In the genomic region with DNA sequence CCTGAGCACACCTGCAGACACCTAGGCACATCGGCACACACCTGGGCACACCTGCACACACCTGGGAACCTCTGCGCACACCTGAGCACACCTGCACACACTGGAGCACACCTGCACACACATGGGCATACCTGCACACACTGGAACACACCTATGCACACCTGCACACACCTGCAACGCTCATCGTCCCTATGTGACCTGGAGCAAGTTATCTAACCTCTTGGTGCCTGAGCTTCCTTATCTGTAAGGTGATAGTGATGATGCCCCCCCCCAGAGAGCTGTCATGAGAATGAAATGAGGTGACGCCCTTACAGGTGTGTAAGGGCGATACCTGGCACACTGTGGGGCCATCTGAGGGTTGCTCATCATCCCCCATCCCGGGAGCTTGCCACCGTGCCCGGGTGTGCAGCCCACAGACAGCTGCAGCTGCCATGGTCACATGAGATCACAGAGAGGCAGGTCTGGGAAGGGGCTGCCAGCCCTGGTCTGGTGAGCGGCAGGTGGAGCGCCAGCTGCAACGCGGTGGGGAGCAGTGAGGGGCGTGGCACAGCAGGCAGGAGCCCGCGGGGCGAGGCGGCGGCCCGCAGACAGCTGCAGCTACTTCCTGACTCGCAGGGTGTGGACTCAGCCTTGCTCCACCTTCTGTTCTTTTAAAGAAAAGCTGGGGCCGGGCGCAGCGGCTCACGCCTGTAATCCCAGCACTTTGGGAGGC, we compare ENCODE assay signal across 1 cellular context.
TF ChIP-seq lines count a peak whose summit lies in the region.

No MANE protein-coding gene starts in this region.

TF ChIP-seq in HepG2, 621 proteins besides CTCF, POLR2A, EP300 and RAD21 (continued from another document and continues in another):
- TF ChIP-seq ZNF780A (CRISPR knock-in tag; IDR thresholded peaks at IDR 0.05) (no peak), LRRFIP1 (CRISPR knock-in tag; conservative IDR thresholded peaks at IDR 0.05) (no peak), ZNF24 (IDR thresholded peaks at IDR 0.05) (no peak), REPIN1 (CRISPR knock-in tag; IDR thresholded peaks at IDR 0.05; ENCODE audit: borderline replicate concordance, low read depth) (no peak), RORA (CRISPR knock-in tag; IDR thresholded peaks at IDR 0.05) (no peak), SAFB2 (CRISPR knock-in tag; IDR thresholded peaks at IDR 0.05; ENCODE audit: borderline replicate concordance, low read depth) (no peak), FOXJ3 (CRISPR knock-in tag; IDR thresholded peaks at IDR 0.05; ENCODE audit: borderline replicate concordance) (no peak), FUBP1 (CRISPR knock-in tag; IDR thresholded peaks at IDR 0.05; ENCODE audit: borderline replicate concordance) (0 out of 2 replicates have a peak, but pooled peaks have one; percentile 4), ZFP36 (IDR thresholded peaks at IDR 0.05; ENCODE audit: borderline replicate concordance, low read depth, low read length, partially characterized antibody) (no peak), ZNF12 (CRISPR knock-in tag; IDR thresholded peaks at IDR 0.05) (no peak), ZNF639 (CRISPR knock-in tag; conservative IDR thresholded peaks at IDR 0.05) (no peak), KLF13 (CRISPR knock-in tag; IDR thresholded peaks at IDR 0.05) (no peak), TAF1 (CRISPR knock-in tag; IDR thresholded peaks at IDR 0.05) (no peak), ZBED4 (CRISPR knock-in tag; IDR thresholded peaks at IDR 0.05; ENCODE audit: borderline replicate concordance) (no peak), MEF2D (CRISPR knock-in tag; IDR thresholded peaks at IDR 0.05) (no peak), ZNF232 (CRISPR knock-in tag; IDR thresholded peaks at IDR 0.05; ENCODE audit: borderline replicate concordance) (no peak), GZF1 (CRISPR knock-in tag; IDR thresholded peaks at IDR 0.05) (no peak), TCF7L2 (IDR thresholded peaks at IDR 0.05; ENCODE audit: low read depth, low read length) (no peak), KDM6A (CRISPR knock-in tag; IDR thresholded peaks at IDR 0.05; ENCODE audit: low read depth) (no peak), HOXA3 (CRISPR knock-in tag; IDR thresholded peaks at IDR 0.05) (peak; percentile 7; the same call in 1 of the 2 replicates), ZBTB10 (CRISPR knock-in tag; IDR thresholded peaks at IDR 0.05; ENCODE audit: borderline replicate concordance) (no peak), NRL (CRISPR knock-in tag; IDR thresholded peaks at IDR 0.05; ENCODE audit: borderline replicate concordance) (no peak), ZNF282 (IDR thresholded peaks at IDR 0.05; ENCODE audit: partially characterized antibody) (no peak), ZNF776 (CRISPR knock-in tag; IDR thresholded peaks at IDR 0.05) (peak; percentile 60), SRSF9 (IDR thresholded peaks at IDR 0.05; ENCODE audit: borderline replicate concordance, insufficient read depth, low read depth, low read length, poor library complexity, severe bottlenecking) (no peak), NCOR1 (IDR thresholded peaks at IDR 0.05; ENCODE audit: borderline replicate concordance, low read length) (no peak), ZNF782 (CRISPR knock-in tag; IDR thresholded peaks at IDR 0.05; ENCODE audit: borderline replicate concordance) (no peak), NFATC3 (CRISPR knock-in tag; IDR thresholded peaks at IDR 0.05) (no peak), ZNF558 (CRISPR knock-in tag; IDR thresholded peaks at IDR 0.05; ENCODE audit: borderline replicate concordance) (0 out of 2 replicates have a peak, but pooled peaks have one; percentile 26), ZNF263 (CRISPR knock-in tag; IDR thresholded peaks at IDR 0.05) (no peak), LCORL (IDR thresholded peaks at IDR 0.05) (no peak), LCORL (CRISPR knock-in tag; IDR thresholded peaks at IDR 0.05) (no peak), PHF20 (CRISPR knock-in tag; IDR thresholded peaks at IDR 0.05) (no peak), PLRG1 (conservative IDR thresholded peaks at IDR 0.05) (no peak), NR2C2 (CRISPR knock-in tag; IDR thresholded peaks at IDR 0.05; ENCODE audit: borderline replicate concordance) (0 out of 2 replicates have a peak, but pooled peaks have one; percentile 10), ELF1 (CRISPR knock-in tag; IDR thresholded peaks at IDR 0.05) (peak; percentile 27; the same call in 1 of the 2 replicates), ZNF431 (CRISPR knock-in tag; IDR thresholded peaks at IDR 0.05; ENCODE audit: borderline replicate concordance, low read depth) (no peak)
- TF ChIP-seq, protein P1, sequence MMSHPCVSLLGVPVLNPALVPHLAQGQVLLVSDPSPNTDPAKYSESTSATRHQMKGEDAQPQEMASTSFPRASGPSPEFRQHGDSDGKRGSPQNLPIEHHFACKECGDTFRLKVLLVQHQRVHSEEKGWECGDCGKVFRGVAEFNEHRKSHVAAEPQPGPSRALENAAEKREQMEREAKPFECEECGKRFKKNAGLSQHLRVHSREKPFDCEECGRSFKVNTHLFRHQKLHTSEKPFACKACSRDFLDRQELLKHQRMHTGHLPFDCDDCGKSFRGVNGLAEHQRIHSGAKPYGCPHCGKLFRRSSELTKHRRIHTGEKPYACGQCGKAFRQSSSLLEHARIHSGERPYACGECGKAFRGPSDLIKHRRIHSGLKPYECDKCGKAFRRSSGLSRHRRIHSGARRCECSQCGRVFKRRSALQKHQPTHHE (CRISPR knock-in tag; IDR thresholded peaks at IDR 0.05; ENCODE audit: borderline replicate concordance), result 0 out of 2 replicates have a peak, but pooled peaks have one; percentile 17
- TF ChIP-seq, protein P2, sequence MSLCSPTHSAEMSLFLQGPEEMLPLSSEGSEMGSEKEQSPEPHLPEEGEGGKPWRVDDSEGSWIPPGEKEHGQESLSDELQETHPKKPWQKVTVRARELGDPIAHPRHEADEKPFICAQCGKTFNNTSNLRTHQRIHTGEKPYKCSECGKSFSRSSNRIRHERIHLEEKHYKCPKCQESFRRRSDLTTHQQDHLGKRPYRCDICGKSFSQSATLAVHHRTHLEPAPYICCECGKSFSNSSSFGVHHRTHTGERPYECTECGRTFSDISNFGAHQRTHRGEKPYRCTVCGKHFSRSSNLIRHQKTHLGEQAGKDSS (CRISPR knock-in tag; IDR thresholded peaks at IDR 0.05; ENCODE audit: borderline replicate concordance, low read depth), result no peak
- TF ChIP-seq, protein P3, sequence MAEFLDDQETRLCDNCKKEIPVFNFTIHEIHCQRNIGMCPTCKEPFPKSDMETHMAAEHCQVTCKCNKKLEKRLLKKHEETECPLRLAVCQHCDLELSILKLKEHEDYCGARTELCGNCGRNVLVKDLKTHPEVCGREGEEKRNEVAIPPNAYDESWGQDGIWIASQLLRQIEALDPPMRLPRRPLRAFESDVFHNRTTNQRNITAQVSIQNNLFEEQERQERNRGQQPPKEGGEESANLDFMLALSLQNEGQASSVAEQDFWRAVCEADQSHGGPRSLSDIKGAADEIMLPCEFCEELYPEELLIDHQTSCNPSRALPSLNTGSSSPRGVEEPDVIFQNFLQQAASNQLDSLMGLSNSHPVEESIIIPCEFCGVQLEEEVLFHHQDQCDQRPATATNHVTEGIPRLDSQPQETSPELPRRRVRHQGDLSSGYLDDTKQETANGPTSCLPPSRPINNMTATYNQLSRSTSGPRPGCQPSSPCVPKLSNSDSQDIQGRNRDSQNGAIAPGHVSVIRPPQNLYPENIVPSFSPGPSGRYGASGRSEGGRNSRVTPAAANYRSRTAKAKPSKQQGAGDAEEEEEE (CRISPR knock-in tag; IDR thresholded peaks at IDR 0.05; ENCODE audit: borderline replicate concordance), result 0 out of 2 replicates have a peak, but pooled peaks have one; percentile 8
